In genomic region chr9:133577463-133578112, GRCh38 we compare ENCODE assay signal across 25 cellular contexts. TPM values are rescaled to one million over a fixed set of nuclear protein-coding genes. Genes with fewer than 3 reads are reported as not detected.
"Had no signal": no experiment of that assay in that cellular context is flagged by ENCODE, and none has a peak within 500 bp of the region (broad histone marks: within the 10 kb centered on the region; RNA-seq: fewer than 3 reads in every experiment).

No MANE protein-coding gene starts in this region.

- ATAC-seq: activated naive CD4-positive, alpha-beta T cell treated with anti-CD3 and anti-CD28 coated beads, Interleukin-2, amount 50 U/mL, for 72 hours; activated T-cell treated with anti-CD3 and anti-CD28 coated beads, Interleukin-2, amount 50 U/mL, for 4 hours; T-helper 17 cell had no signal

- DNase-seq: activated B cell treated with CpG ODN at 0.5 μM for 24 hours; activated CD4-positive, alpha-beta T cell treated with anti-CD3 and anti-CD28 coated beads for 1 hour; activated CD4-positive, alpha-beta T cell treated with anti-CD3 and anti-CD28 coated beads, Interleukin-2, amount 10 ng/mL, durations not matched to agents 24 days and 14 days; activated CD4-positive, alpha-beta T cell treated with anti-CD3 and anti-CD28 coated beads, Interleukin-2, amount 50 U/mL, for 48 hours; activated CD8-positive, alpha-beta memory T cell treated with anti-CD3 and anti-CD28 coated beads for 24 hours; activated effector memory CD4-positive, alpha-beta T cell treated with anti-CD3 and anti-CD28 coated beads, Interleukin-2, amount 50 U/mL, for 16 hours; activated naive CD4-positive, alpha-beta T cell treated with Interleukin-2 at 50 U/mL for 16 hours; activated T-cell treated with anti-CD3 and anti-CD28 coated beads, Interleukin-2, amount 50 U/mL, for 4 hours; amygdala; cerebellar nuclear complex; Kasumi-1; KBM-7; NCI-H1048; NCI-H1417; NCI-H2029; NCI-H2107; NCI-H345; NCI-H510A; NCI-H526 treated with DMSO at 0.1 percent for 48 hours; NCI-H82; SIG-M5; T-helper 17 cell; T-helper 9 cell had no signal

RNA-seq across cellular contexts. Expression of gene FAM163B, which starts 31.6 kb away (rescaled TPM):
- total RNA-seq: activated B cell treated with CpG ODN at 0.5 μM for 24 hours; activated CD4-positive, alpha-beta T cell treated with anti-CD3 and anti-CD28 coated beads, Interleukin-2, amount 10 ng/mL, durations not matched to agents 24 days and 14 days; activated naive CD4-positive, alpha-beta T cell treated with anti-CD3 and anti-CD28 coated beads, Interleukin-2, amount 50 U/mL, for 72 hours; activated T-cell treated with anti-CD3 and anti-CD28 coated beads, Interleukin-2, amount 50 U/mL, for 4 hours; astrocyte; T-helper 17 cell had no signal

RNA-seq across cellular contexts. Expression of gene ADAMTSL2, which starts 43.1 kb away (rescaled TPM):
- total RNA-seq: activated B cell treated with CpG ODN at 0.5 μM for 24 hours; activated CD4-positive, alpha-beta T cell treated with anti-CD3 and anti-CD28 coated beads, Interleukin-2, amount 10 ng/mL, durations not matched to agents 24 days and 14 days; T-helper 17 cell had no signal

RNA-seq across cellular contexts. Expression of gene MYMK, which starts 52.8 kb away (rescaled TPM):
- total RNA-seq: activated B cell treated with CpG ODN at 0.5 μM for 24 hours; activated CD4-positive, alpha-beta T cell treated with anti-CD3 and anti-CD28 coated beads, Interleukin-2, amount 10 ng/mL, durations not matched to agents 24 days and 14 days; activated naive CD4-positive, alpha-beta T cell treated with anti-CD3 and anti-CD28 coated beads, Interleukin-2, amount 50 U/mL, for 72 hours; activated T-cell treated with anti-CD3 and anti-CD28 coated beads, Interleukin-2, amount 50 U/mL, for 4 hours; astrocyte; T-helper 17 cell had no signal

RNA-seq across cellular contexts. Expression of gene DBH, which starts 58.6 kb away (rescaled TPM):
- total RNA-seq: activated B cell treated with CpG ODN at 0.5 μM for 24 hours; activated CD4-positive, alpha-beta T cell treated with anti-CD3 and anti-CD28 coated beads, Interleukin-2, amount 10 ng/mL, durations not matched to agents 24 days and 14 days; activated naive CD4-positive, alpha-beta T cell treated with anti-CD3 and anti-CD28 coated beads, Interleukin-2, amount 50 U/mL, for 72 hours; activated T-cell treated with anti-CD3 and anti-CD28 coated beads, Interleukin-2, amount 50 U/mL, for 4 hours; astrocyte had no signal
